ENCODE assay signal across 2 cellular contexts in the genomic region with DNA sequence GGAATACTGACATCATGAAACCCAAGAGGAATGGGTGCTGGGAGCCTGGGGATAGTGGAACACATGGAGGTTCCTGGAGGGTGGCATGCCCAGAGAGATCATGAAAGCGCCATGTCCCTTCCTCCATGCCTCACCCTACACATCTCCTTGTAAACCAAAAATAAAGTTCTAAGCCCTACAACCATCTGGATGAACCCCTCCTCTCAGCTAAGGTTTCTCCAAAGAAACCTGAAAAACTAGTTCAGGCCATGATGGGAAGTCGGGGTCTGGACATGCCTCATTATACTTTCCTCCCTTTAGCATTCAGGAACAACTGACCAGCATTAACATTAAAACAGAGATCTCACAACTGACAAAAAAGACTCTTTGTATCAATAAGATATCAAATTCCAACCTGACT.
TF ChIP-seq lines count a peak whose summit lies in the region.

No MANE protein-coding gene starts in this region.

TF ChIP-seq in IMR-90, 13 proteins besides CTCF, POLR2A, EP300 and RAD21:
- TF ChIP-seq RFX5 (IDR thresholded peaks at IDR 0.05; ENCODE audit: low read depth, low read length), result no peak

TF ChIP-seq in H1, 55 proteins besides CTCF, POLR2A, EP300 and RAD21:
- no peak for TF ChIP-seq SP4 (IDR thresholded peaks at IDR 0.05; ENCODE audit: low read length)
